ENCODE assay signal across 8 cellular contexts in genomic region chr10:119652361-119652760, GRCh38. TPM values are rescaled to one million over a fixed set of nuclear protein-coding genes. Genes with fewer than 3 reads are reported as not detected.
DNase-seq lines count a peak whose midpoint lies in the region; ATAC-seq and TF ChIP-seq lines count a peak whose summit lies in the region.

No MANE protein-coding gene starts in this region.

- peak overlapping the region; percentile 77 for H3K4me3 ChIP-seq in SJSA1
- peak overlapping the region; percentile 61 to 92 (median 82) for H3K4me3 ChIP-seq in dorsolateral prefrontal cortex
- H3K4me3 ChIP-seq in upper lobe of left lung, result peak overlapping the region; percentile 62 to 97 (median 87)

- CTCF ChIA-PET in Calu3 (lab: Charles Lee), result interaction anchor here (0.6 to 1.1 kb wide), 2 partner anchors 44 to 685 kb away, joined by 3 to 4 read pairs; no protein-coding TSS in a partner anchor

- no peak for TF ChIP-seq POLR2A in upper lobe of left lung (IDR thresholded peaks at IDR 0.05)

- H3K4me1 Mint-ChIP-seq in Calu3 (ENCODE audit: low read depth, unreplicated experiment), result peaks cover 25% of the 10 kb centered on the region

- ATAC-seq in upper lobe of left lung (ENCODE audit: low FRiP score in 2 of 2), result peak in 1 of 2 donors; percentile 47

- peak; percentile 5 for DNase-seq in Calu3
- DNase-seq in HT-29 (ENCODE audit: low spot score), result peak; percentile 70
- peak in 1 of 2 experiments; percentile 64 for DNase-seq in SJSA1 (ENCODE audit: low read depth in 1 of 2, low spot score in 2 of 2)
- DNase-seq in dorsolateral prefrontal cortex, result no peak
- DNase-seq in lung microvascular endothelial cell (ENCODE audit: low read depth in 2 of 2), result peak; percentile 62 to 76
- no peak for DNase-seq in upper lobe of left lung
- DNase-seq in activated effector memory CD4-positive, alpha-beta T cell treated with anti-CD3 and anti-CD28 coated beads, Interleukin-2, amount 50 U/mL, for 16 hours, result no peak
- DNase-seq in ecto neural progenitor cell (ENCODE audit: low spot score), result no peak

- H3K4me3 Mint-ChIP-seq in Calu3 (ENCODE audit: low read depth, unreplicated experiment), result peak overlapping the region; percentile 76

- intact Hi-C loops in Calu3 (cut with micrococcal nuclease; ENCODE audit: unreplicated experiment) (loop anchor here (5.0 kb wide), 1 partner anchor 45 kb away; no protein-coding TSS in a partner anchor), dorsolateral prefrontal cortex (cut with DNase I) (no loop called here)

- H3K27me3 Mint-ChIP-seq in Calu3 (ENCODE audit: unreplicated experiment), result no peaks in the 10 kb centered on the region

- H3K36me3 ChIP-seq in SJSA1 (peaks cover 40% of the 10 kb centered on the region), upper lobe of left lung (peaks cover 0 to 9% (median 3%) of the 10 kb centered on the region in 4 donors)

- H3K27ac Mint-ChIP-seq in Calu3 (ENCODE audit: unreplicated experiment), result peak overlapping the region; percentile 70

- no peaks in the 10 kb centered on the region for H3K27me3 ChIP-seq in SJSA1 (replicated peaks)
- H3K27me3 ChIP-seq in dorsolateral prefrontal cortex, result peaks cover 0 to 9% (median 0%) of the 10 kb centered on the region in 45 donors
- peaks cover 0 to 8% (median 0%) of the 10 kb centered on the region in 4 donors for H3K27me3 ChIP-seq in upper lobe of left lung

- H3K9me3 ChIP-seq in SJSA1 (replicated peaks) (no peaks in the 10 kb centered on the region), upper lobe of left lung (no peaks in the 10 kb centered on the region)

- WGBS in upper lobe of left lung, 2 donors, result 1 to 6% methylated on average over 3 of the region's 3 CpGs

- H3K36me3 Mint-ChIP-seq in Calu3 (ENCODE audit: insufficient read depth, unreplicated experiment), result peaks cover 44% of the 10 kb centered on the region

- H3K27ac ChIP-seq in SJSA1 (peak overlapping the region; percentile 71), dorsolateral prefrontal cortex (peak overlapping the region in 55 of 59 donors; percentile 59 to 99 (median 93)), upper lobe of left lung (peak overlapping the region; percentile 97 to 100 (median 98))

- H3K4me1 ChIP-seq in SJSA1 (replicated peaks) (peaks cover 47% of the 10 kb centered on the region), upper lobe of left lung (peaks cover 38 to 50% (median 44%) of the 10 kb centered on the region in 4 donors)

- no peak for TF ChIP-seq EP300 in upper lobe of left lung (IDR thresholded peaks at IDR 0.05)

- TF ChIP-seq CTCF in Calu3 (IDR thresholded peaks at IDR 0.05; ENCODE audit: unreplicated experiment) (no peak), dorsolateral prefrontal cortex (IDR thresholded peaks at IDR 0.05 in 54 of 56, conservative IDR thresholded peaks at IDR 0.05 in 2 of 56; ENCODE audit: low read depth in 1 of 56, partially characterized antibody in 56 of 56) (peak in 7 of 56 donors; percentile 14 to 31 (median 16)), upper lobe of left lung (IDR thresholded peaks at IDR 0.05) (no peak)

- no TSS peak for BruUV-seq in Calu3 (replicated peaks; lab: Mats Ljungman, UMichigan)

- no peaks in the 10 kb centered on the region for H3K9me3 Mint-ChIP-seq in Calu3 (ENCODE audit: low read depth, unreplicated experiment)

RNA-seq across cellular contexts. Expression of gene BAG3, which starts 1.2 kb away (rescaled TPM):
- 29.6 and 35.2 TPM in 2 replicates for total RNA-seq in Calu3 (2022)
- 15.3 and 18.5 TPM in 2 replicates for total RNA-seq in HT-29 (2014; rRNA removed; shearing (Covaris generic))
- total RNA-seq in SJSA1 (2014; rRNA removed; shearing (Covaris generic)), result 12.6 and 19.7 TPM in 2 replicates
- total RNA-seq in dorsolateral prefrontal cortex, result 100 to 1,000 TPM in 12 of 120 experiments, 10 to 100 TPM in 108; 13.1 to 274 (median 32.3) TPM
- 3.8 and 5.2 TPM in 2 replicates for total RNA-seq in lung microvascular endothelial cell
- total RNA-seq in upper lobe of left lung, result 10 to 100 TPM; 23.0 to 53.8 (median 40.3) TPM

RNA-seq across cellular contexts. Expression of gene TIAL1, which starts 55.6 kb away (rescaled TPM):
- 82.6 and 91.6 TPM in 2 replicates for total RNA-seq in Calu3 (2022)
- total RNA-seq in HT-29 (2014; rRNA removed; shearing (Covaris generic)), result 26.6 and 27.0 TPM in 2 replicates
- 22.9 and 47.8 TPM in 2 replicates for total RNA-seq in SJSA1 (2014; rRNA removed; shearing (Covaris generic))
- 100 to 1,000 TPM in 79 of 120 experiments, 10 to 100 TPM in 41; 76.2 to 149 (median 107) TPM for total RNA-seq in dorsolateral prefrontal cortex
- 10.5 and 18.1 TPM in 2 replicates for total RNA-seq in lung microvascular endothelial cell
- 100 to 1,000 TPM in 2 of 6 donors, 10 to 100 TPM in 4; 53.3 to 112 (median 87.9) TPM for total RNA-seq in upper lobe of left lung

Comparison
In these comparisons a context has a peak if more than half of its experiments do, and no peak if none do; other contexts are left out.
1. DNase-seq: peak in Calu3 (single experiment), HT-29 (single experiment) and lung microvascular endothelial cell (2 of 2); none in dorsolateral prefrontal cortex (0 of 10), upper lobe of left lung (0 of 2), activated effector memory CD4-positive, alpha-beta T cell treated with anti-CD3 and anti-CD28 coated beads, Interleukin-2, amount 50 U/mL, for 16 hours (single experiment) and ecto neural progenitor cell (single experiment).
2. Peak in every context shown above with its lines, with median percentiles within 50 percentile points of each other: H3K27ac ChIP-seq and H3K4me3 ChIP-seq.